Comparison of ENCODE assay signal across 21 cellular contexts in the genomic region with DNA sequence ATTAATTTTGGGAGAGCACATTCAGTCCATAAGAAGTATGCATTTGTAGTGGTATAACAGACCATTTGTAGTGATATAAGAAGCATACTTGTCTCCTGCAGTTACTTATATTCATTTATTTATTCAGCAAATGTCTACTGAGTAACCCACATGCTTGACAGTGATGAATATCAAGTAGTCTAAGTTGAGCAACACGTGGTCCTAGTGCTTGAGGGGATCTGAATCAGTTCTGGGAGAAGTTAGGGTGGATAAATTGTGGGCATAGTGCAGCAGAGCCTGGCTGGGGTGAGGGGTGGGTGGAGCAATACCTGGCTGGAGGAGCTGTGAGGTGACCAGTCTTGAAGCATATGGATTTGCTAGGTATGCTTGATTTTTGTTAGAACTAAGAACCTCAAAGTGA.
"Had no signal": no experiment of that assay in that cellular context is flagged by ENCODE, and none has a peak within 500 bp of the region (broad histone marks: within the 10 kb centered on the region; RNA-seq: fewer than 3 reads in every experiment).

No MANE protein-coding gene starts in this region.

- H3K27ac Mint-ChIP-seq: memory B cell; natural killer cell; stimulated activated memory B cell treated with anti-CD40 and anti-IgM and Interleukin-4, amounts not matched to agents 10 μg/mL and 1 μg/mL and 100 μg/mL, for 72 hours had no signal

- H3K9me3 ChIP-seq: pancreas, right lobe of liver, testis, tibial artery, upper lobe of left lung had no signal

- DNase-seq: dermis blood vessel endothelial cell; effector memory CD4-positive, alpha-beta T cell; head of caudate nucleus; kidney; natural killer cell; pancreas; right lobe of liver; stimulated activated CD4-positive, alpha-beta T cell treated with anti-CD3 and anti-CD28 coated beads, Interleukin-12 subunit alpha, Interleukin-12 subunit beta, amount 100 ng/mL, for 4 hours; stimulated activated CD4-positive, alpha-beta T cell treated with anti-CD3 and anti-CD28 coated beads, Interleukin-1b, Interleukin-23, amount 100 ng/mL, for 48 hours; stimulated activated CD4-positive, alpha-beta T cell treated with anti-CD3 and anti-CD28 coated beads, Interleukin-4, amount 100 ng/mL, for 1 hour; stimulated activated naive CD8-positive, alpha-beta T cell treated with anti-CD3 and anti-CD28 coated beads, Interleukin-15, Interleukin-2, amounts not matched to agents 100 U/mL and 50 U/mL, for 24 hours; substantia nigra; testis; tibial artery; upper lobe of left lung had no signal

- H3K4me3 Mint-ChIP-seq: memory B cell; natural killer cell; stimulated activated memory B cell treated with anti-CD40 and anti-IgM and Interleukin-4, amounts not matched to agents 10 μg/mL and 1 μg/mL and 100 μg/mL, for 72 hours had no signal

- ATAC-seq: left lobe of liver; natural killer cell; pancreas; right lobe of liver; stimulated activated memory B cell treated with anti-CD40 and anti-IgM and Interleukin-4, amounts not matched to agents 10 μg/mL and 1 μg/mL and 100 μg/mL, for 72 hours; stimulated activated naive CD8-positive, alpha-beta T cell treated with anti-CD3 and anti-CD28 coated beads, Interleukin-15, Interleukin-2, amounts not matched to agents 100 U/mL and 50 U/mL, for 24 hours had no signal

- H3K27me3 ChIP-seq: pancreas, right lobe of liver, testis, tibial artery, upper lobe of left lung had no signal

- H3K36me3 ChIP-seq: right lobe of liver had no signal

- H3K9me3 Mint-ChIP-seq: memory B cell; natural killer cell; stimulated activated memory B cell treated with anti-CD40 and anti-IgM and Interleukin-4, amounts not matched to agents 10 μg/mL and 1 μg/mL and 100 μg/mL, for 72 hours had no signal

- H3K27ac ChIP-seq: coronary artery, right lobe of liver, testis, tibial artery, upper lobe of left lung had no signal

- H3K4me3 ChIP-seq: coronary artery, lung, pancreas, right lobe of liver, smooth muscle cell, testis, tibial artery, upper lobe of left lung had no signal

- H3K4me1 Mint-ChIP-seq: memory B cell had no signal

- H3K27me3 Mint-ChIP-seq: memory B cell; stimulated activated memory B cell treated with anti-CD40 and anti-IgM and Interleukin-4, amounts not matched to agents 10 μg/mL and 1 μg/mL and 100 μg/mL, for 72 hours had no signal

- H3K4me1 ChIP-seq: testis had no signal

- H3K4me2 ChIP-seq: smooth muscle cell had no signal
